ENCODE assay signal across 31 cellular contexts in the genomic region with DNA sequence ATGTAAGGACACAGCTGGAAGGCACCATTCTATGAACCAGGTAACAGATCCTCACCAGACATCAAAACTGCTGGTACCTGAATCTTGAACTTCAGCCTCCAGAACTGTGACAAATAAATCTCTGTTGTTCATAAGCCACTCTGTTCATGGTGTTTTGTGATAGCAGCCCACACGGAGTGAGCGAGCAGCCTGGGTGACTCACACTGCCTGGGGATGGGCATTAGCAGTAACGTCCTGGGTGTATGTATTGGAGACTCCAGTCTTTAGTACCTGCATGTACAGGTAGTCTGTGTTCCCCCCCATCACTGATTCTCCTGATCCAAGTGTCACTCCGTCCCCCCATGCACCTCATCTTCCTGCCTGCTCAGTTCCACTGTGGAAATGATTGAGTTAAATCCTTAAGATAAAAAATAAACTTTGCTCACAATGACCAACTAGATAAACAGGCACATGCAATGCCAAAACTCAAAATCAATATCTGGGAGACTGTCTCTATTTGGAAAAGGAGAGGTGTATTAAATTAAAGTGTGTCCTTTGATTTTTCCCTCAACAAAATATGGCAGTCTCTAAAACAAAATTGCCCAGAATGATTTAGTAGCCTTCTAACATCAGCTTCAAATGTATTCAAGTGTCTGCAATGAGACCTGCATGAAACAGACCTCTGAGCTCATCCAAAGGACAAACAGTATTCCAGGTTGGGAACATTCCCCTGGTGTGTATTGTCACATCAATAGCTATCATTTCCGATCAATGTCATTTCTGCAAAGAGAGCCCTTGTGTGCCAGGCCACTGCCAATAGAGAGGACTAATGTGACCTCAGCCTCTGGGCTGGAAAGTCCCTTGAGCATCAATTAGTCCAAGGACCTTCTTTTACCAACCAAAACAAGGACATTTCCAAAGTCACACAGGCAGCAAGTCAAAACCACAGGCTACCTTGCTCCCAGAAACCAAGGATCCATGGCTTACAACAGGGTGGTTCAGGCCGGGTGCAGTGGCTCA. TPM values are rescaled to one million over a fixed set of nuclear protein-coding genes. Genes with fewer than 3 reads are reported as not detected.
A peak's percentile ranks its signal among the peaks of the same experiment; 100 is the strongest.
DNase-seq lines count a peak whose midpoint lies in the region; ATAC-seq, FAIRE-seq and TF ChIP-seq lines count a peak whose summit lies in the region.
"Had no signal": no experiment of that assay in that cellular context is flagged by ENCODE, and none has a peak within 500 bp of the region (broad histone marks: within the 10 kb centered on the region; RNA-seq: fewer than 3 reads in every experiment).

No MANE protein-coding gene starts in this region.

- H3K27ac ChIP-seq in adrenal gland (no peak overlapping the region), pancreas (no peak overlapping the region), testis (no peak overlapping the region)
- H3K27ac ChIP-seq: BLaER1 treated with 17β-estradiol and CSF1 and Interleukin-3, amounts not matched to agents 10 nM and 100 nM; cardiac muscle cell; heart left ventricle; prostate gland; stomach; tibial artery had no signal

- DNase-seq in HTR-8/SVneo (ENCODE audit: insufficient read length, low spot score) = no peak
- peak in 4 of 7 donors; percentile 21 to 53 (median 37) for DNase-seq in adrenal gland
- DNase-seq in fibroblast of pulmonary artery (ENCODE audit: low read depth) = peak; percentile 7
- no peak for DNase-seq in pancreas
- no peak for DNase-seq in testis
- DNase-seq: activated CD4-positive, alpha-beta memory T cell treated with anti-CD3 and anti-CD28 coated beads, Interleukin-2, amount 10 ng/mL, durations not matched to agents 7 days and 5 days; activated CD8-positive, alpha-beta memory T cell treated with anti-CD3 and anti-CD28 coated beads, Interleukin-2, amount 50 U/mL, for 4 hours; activated naive CD4-positive, alpha-beta T cell treated with anti-CD3 and anti-CD28 coated beads for 36 hours; cortex of kidney; DMS153; effector memory CD8-positive, alpha-beta T cell; erythroblast; foreskin melanocyte; heart left ventricle; mucosa of descending colon; natural killer cell; NCI-H1048; NCI-H510A; nucleus accumbens; Right ventricle myocardium superior; stomach; tibial artery had no signal

- no peaks in the 10 kb centered on the region for H3K4me1 ChIP-seq in adrenal gland (replicated peaks in 1 of 2)
- no peaks in the 10 kb centered on the region for H3K4me1 ChIP-seq in pancreas
- no peaks in the 10 kb centered on the region for H3K4me1 ChIP-seq in testis
- H3K4me1 ChIP-seq: BLaER1 treated with 17β-estradiol and CSF1 and Interleukin-3, amounts not matched to agents 10 nM and 100 nM; heart left ventricle; prostate gland; stomach had no signal

- H3K27me3 ChIP-seq in adrenal gland = no peaks in the 10 kb centered on the region
- no peaks in the 10 kb centered on the region for H3K27me3 ChIP-seq in pancreas
- H3K27me3 ChIP-seq in testis = no peaks in the 10 kb centered on the region
- H3K27me3 ChIP-seq: BLaER1 treated with 17β-estradiol and CSF1 and Interleukin-3, amounts not matched to agents 10 nM and 100 nM; cardiac muscle cell; heart left ventricle; stomach had no signal

- 56 to 70% (median 61%) methylated on average over 5 to 6 of the region's 6 CpGs for WGBS in adrenal gland, 4 donors
- 41 to 46% methylated on average over 6 of the region's 6 CpGs for whole genome bisulfite sequencing in pancreas, 2 donors
- WGBS in testis, 2 donors = 83% methylated on average over 6 of the region's 6 CpGs

- TF ChIP-seq POLR2A in adrenal gland (IDR thresholded peaks at IDR 0.05) = no peak
- TF ChIP-seq POLR2A in testis (IDR thresholded peaks at IDR 0.05) = no peak

- no peaks in the 10 kb centered on the region for H3K9me3 ChIP-seq in adrenal gland (replicated peaks in 1 of 3)
- no peaks in the 10 kb centered on the region for H3K9me3 ChIP-seq in pancreas
- H3K9me3 ChIP-seq in testis = no peaks in the 10 kb centered on the region
- H3K9me3 ChIP-seq: BLaER1 treated with 17β-estradiol and CSF1 and Interleukin-3, amounts not matched to agents 10 nM and 100 nM; heart left ventricle; mucosa of descending colon; prostate gland; stomach; tibial artery had no signal

- intact Hi-C loops in adrenal gland (cut with DNase I) (loop anchor here in 1 of 2 donors (5.0 kb wide), 1 partner anchor 99 kb away; no protein-coding TSS in a partner anchor), pancreas (cut with DNase I) (no loop called here), testis (cut with DNase I; ENCODE audit: low total_unique reads) (no loop called here)

- H3K36me3 ChIP-seq in adrenal gland (replicated peaks in 1 of 2) (no peaks in the 10 kb centered on the region), pancreas (no peaks in the 10 kb centered on the region), testis (ENCODE audit: low read depth, missing control alignments) (no peaks in the 10 kb centered on the region)
- H3K36me3 ChIP-seq: BLaER1 treated with 17β-estradiol and CSF1 and Interleukin-3, amounts not matched to agents 10 nM and 100 nM; cardiac muscle cell; heart left ventricle; prostate gland; stomach; tibial artery had no signal

- ATAC-seq in pancreas (peak in 3 of 4 donors; percentile 43 to 65 (median 55)), GM19455 (IDR thresholded peaks at IDR 0.05; ENCODE audit: unreplicated experiment) (no peak), HG02885 (IDR thresholded peaks at IDR 0.05; ENCODE audit: poor library complexity, unreplicated experiment) (no peak)
- ATAC-seq: effector memory CD8-positive, alpha-beta T cell; GM23338; heart left ventricle; mucosa of descending colon; natural killer cell; sciatic nerve had no signal

- H3K4me3 ChIP-seq in adrenal gland (no peak overlapping the region), fibroblast of pulmonary artery (replicated peaks; ENCODE audit: low read depth, low read length) (no peak overlapping the region), pancreas (no peak overlapping the region), testis (no peak overlapping the region)
- H3K4me3 ChIP-seq: BLaER1 treated with 17β-estradiol and CSF1 and Interleukin-3, amounts not matched to agents 10 nM and 100 nM; cardiac muscle cell; GM23338; heart left ventricle; lung; mucosa of descending colon; prostate gland; stomach; tibial artery had no signal

- peak; percentile 65 for FAIRE-seq in HTR-8/SVneo (lab: Jason Lieb, UNC)
- FAIRE-seq in pancreas (lab: Jason Lieb, UNC) = no peak
- FAIRE-seq: G401.6 had no signal

- TF ChIP-seq CTCF in adrenal gland (IDR thresholded peaks at IDR 0.05) (no peak), fibroblast of pulmonary artery (IDR thresholded peaks at IDR 0.05; ENCODE audit: low read length, missing control alignments) (no peak), pancreas (IDR thresholded peaks at IDR 0.05) (no peak), testis (IDR thresholded peaks at IDR 0.05) (no peak)

RNA-seq across cellular contexts. Expression of gene VAT1L, which starts 12.2 kb away (rescaled TPM):
- total RNA-seq in adrenal gland = 100 to 1,000 TPM in 1 of 8 donors, 10 to 100 TPM in 7; 18.1 to 103 (median 43.7) TPM
- polyA plus RNA-seq in adrenal gland = 10 to 100 TPM; 29.8 to 73.9 (median 38.0) TPM
- total RNA-seq in pancreas = 1 to 10 TPM in 3 of 6 donors, under 1 TPM in 3; 0.32 to 2.3 (median 1.0) TPM
- polyA plus RNA-seq in pancreas = 10 to 100 TPM in 1 of 2 donors, 1 to 10 TPM in 1; 1.3 to 10.7 TPM
- 1 to 10 TPM; 4.2 to 4.6 TPM for total RNA-seq in testis
- polyA plus RNA-seq in testis (ENCODE audit: insufficient read depth, low read depth, low replicate concordance) = 5.2 TPM
- total RNA-seq: activated naive CD4-positive, alpha-beta T cell treated with anti-CD3 and anti-CD28 coated beads for 36 hours; natural killer cell had no signal

RNA-seq across cellular contexts. Expression of gene NUDT7, which starts 53.9 kb away (rescaled TPM):
- total RNA-seq in adrenal gland = 10 to 100 TPM; 15.3 to 62.6 (median 28.1) TPM
- polyA plus RNA-seq in adrenal gland = 10 to 100 TPM; 24.7 to 58.8 (median 41.8) TPM
- total RNA-seq in pancreas = 1 to 10 TPM; 2.7 to 4.6 (median 3.4) TPM
- polyA plus RNA-seq in pancreas = 1 to 10 TPM; 8.9 to 9.3 TPM
- 10 to 100 TPM; 10.4 to 13.2 TPM for total RNA-seq in testis
- 18.6 TPM for polyA plus RNA-seq in testis (ENCODE audit: insufficient read depth, low read depth, low replicate concordance)

Comparison
In these comparisons a context has a peak if more than half of its experiments do, and no peak if none do; other contexts are left out.
1. DNase-seq: peak in adrenal gland (4 of 7) and fibroblast of pulmonary artery (single experiment); none in HTR-8/SVneo (single experiment), pancreas (0 of 6) and testis (single experiment).
2. ATAC-seq: peak in pancreas (3 of 4); none in GM19455 (single experiment) and HG02885 (single experiment).